ENCODE assay signal across 11 cellular contexts in genomic region chr13:98998831-98999634, GRCh38. TPM values are rescaled to one million over a fixed set of nuclear protein-coding genes. Genes with fewer than 3 reads are reported as not detected.
A peak's percentile ranks its signal among the peaks of the same experiment; 100 is the strongest.
DNase-seq lines count a peak whose midpoint lies in the region; ATAC-seq and TF ChIP-seq lines count a peak whose summit lies in the region.
"Had no signal": no experiment of that assay in that cellular context is flagged by ENCODE, and none has a peak within 500 bp of the region (broad histone marks: within the 10 kb centered on the region; RNA-seq: fewer than 3 reads in every experiment).

No MANE protein-coding gene starts in this region.

- no peaks in the 10 kb centered on the region for H3K27me3 Mint-ChIP-seq in activated CD4-positive, alpha-beta memory T cell treated with anti-CD3 and anti-CD28 coated beads, Interleukin-2, amount 10 ng/mL, durations not matched to agents 7 days and 5 days

- H3K27me3 ChIP-seq in suprapubic skin = no peaks in the 10 kb centered on the region
- H3K27me3 ChIP-seq: upper lobe of left lung had no signal

- no peaks in the 10 kb centered on the region for H3K36me3 ChIP-seq in suprapubic skin
- H3K36me3 ChIP-seq: upper lobe of left lung had no signal

- intact Hi-C loops in Right ventricle myocardium superior (cut with DNase I) = no loop called here

- H3K4me1 ChIP-seq in suprapubic skin = peaks cover 37% of the 10 kb centered on the region

- H3K4me1 Mint-ChIP-seq in activated CD4-positive, alpha-beta memory T cell treated with anti-CD3 and anti-CD28 coated beads, Interleukin-2, amount 10 ng/mL, durations not matched to agents 7 days and 5 days = peaks cover 84% of the 10 kb centered on the region

- CTCF ChIA-PET in activated CD4-positive, alpha-beta memory T cell treated with anti-CD3 and anti-CD28 coated beads, Interleukin-2, amount 10 ng/mL, durations not matched to agents 7 days and 5 days (lab: Charles Lee) = interaction anchor here (1.5 kb wide), 1 partner anchor 29 kb away, joined by 3 read pairs; no protein-coding TSS in a partner anchor

- ATAC-seq in Right ventricle myocardium superior (ENCODE audit: poor library complexity) (peak; percentile 53), GM19452 (IDR thresholded peaks at IDR 0.05; ENCODE audit: unreplicated experiment) (no peak)

- peaks cover 3% of the 10 kb centered on the region for H3K36me3 Mint-ChIP-seq in activated CD4-positive, alpha-beta memory T cell treated with anti-CD3 and anti-CD28 coated beads, Interleukin-2, amount 10 ng/mL, durations not matched to agents 7 days and 5 days (ENCODE audit: low read depth)

- no peak for TF ChIP-seq EP300 in suprapubic skin (IDR thresholded peaks at IDR 0.05)

- no peak for TF ChIP-seq CTCF in suprapubic skin (IDR thresholded peaks at IDR 0.05)

- H3K27ac ChIP-seq in suprapubic skin = peak overlapping the region; percentile 27
- H3K27ac ChIP-seq: upper lobe of left lung had no signal

- WGBS in suprapubic skin = 45% methylated on average over 8 of the region's 8 CpGs

- no peak overlapping the region for H3K4me3 Mint-ChIP-seq in activated CD4-positive, alpha-beta memory T cell treated with anti-CD3 and anti-CD28 coated beads, Interleukin-2, amount 10 ng/mL, durations not matched to agents 7 days and 5 days

- H3K27ac Mint-ChIP-seq in activated CD4-positive, alpha-beta memory T cell treated with anti-CD3 and anti-CD28 coated beads, Interleukin-2, amount 10 ng/mL, durations not matched to agents 7 days and 5 days = peak overlapping the region; percentile 29

- POLR2A ChIA-PET in activated CD4-positive, alpha-beta memory T cell treated with anti-CD3 and anti-CD28 coated beads, Interleukin-2, amount 10 ng/mL, durations not matched to agents 7 days and 5 days (lab: Charles Lee) = interaction anchor here (0.7 to 1.1 kb wide), 2 partner anchors 21 to 434 kb away, joined by 3 read pairs; partner anchors contain the start of gene DOCK9

- H3K9me3 ChIP-seq in suprapubic skin = no peaks in the 10 kb centered on the region
- H3K9me3 ChIP-seq: upper lobe of left lung had no signal

- no peaks in the 10 kb centered on the region for H3K9me3 Mint-ChIP-seq in activated CD4-positive, alpha-beta memory T cell treated with anti-CD3 and anti-CD28 coated beads, Interleukin-2, amount 10 ng/mL, durations not matched to agents 7 days and 5 days

- no peak overlapping the region for H3K4me3 ChIP-seq in suprapubic skin
- H3K4me3 ChIP-seq: upper lobe of left lung had no signal

- no peak for TF ChIP-seq POLR2A in suprapubic skin (IDR thresholded peaks at IDR 0.05)

- peak; percentile 18 for DNase-seq in activated CD8-positive, alpha-beta memory T cell treated with anti-CD3 and anti-CD28 coated beads, Interleukin-2, amount 50 U/mL, for 4 hours
- DNase-seq in activated CD8-positive, alpha-beta memory T cell treated with anti-CD3 and anti-CD28 coated beads, Interleukin-2, amount 50 U/mL, for 48 hours = no peak
- peak; percentile 24 for DNase-seq in activated CD4-positive, alpha-beta memory T cell treated with anti-CD3 and anti-CD28 coated beads, Interleukin-2, amount 10 ng/mL, durations not matched to agents 7 days and 5 days
- DNase-seq in Right ventricle myocardium superior = no peak
- no peak for DNase-seq in suprapubic skin (ENCODE audit: low spot score in 2 of 2)
- DNase-seq in HT-29 (ENCODE audit: low spot score) = no peak
- no peak for DNase-seq in NCI-H2171 treated with DMSO at 0.1 percent for 48 hours (lab: John Stamatoyannopoulos, UW)
- DNase-seq: ACHN, occipital lobe, upper lobe of left lung had no signal

RNA-seq across cellular contexts. Expression of gene DOCK9, which starts 21.2 kb away (rescaled TPM):
- 10 to 100 TPM; 86.0 to 87.7 TPM for total RNA-seq in activated CD4-positive, alpha-beta memory T cell treated with anti-CD3 and anti-CD28 coated beads, Interleukin-2, amount 10 ng/mL, durations not matched to agents 7 days and 5 days
- total RNA-seq in Right ventricle myocardium superior (28.3 TPM), suprapubic skin (100 to 1,000 TPM; 121 to 240 (median 200) TPM)
- total RNA-seq in HT-29 (2014; rRNA removed; shearing (Covaris generic)) = 44.2 and 51.0 TPM in 2 replicates

Comparison
In these comparisons a context has a peak if more than half of its experiments do, and no peak if none do; other contexts are left out.
1. DNase-seq: peak in activated CD8-positive, alpha-beta memory T cell treated with anti-CD3 and anti-CD28 coated beads, Interleukin-2, amount 50 U/mL, for 4 hours (single experiment) and activated CD4-positive, alpha-beta memory T cell treated with anti-CD3 and anti-CD28 coated beads, Interleukin-2, amount 10 ng/mL, durations not matched to agents 7 days and 5 days (single experiment); none in activated CD8-positive, alpha-beta memory T cell treated with anti-CD3 and anti-CD28 coated beads, Interleukin-2, amount 50 U/mL, for 48 hours (single experiment), Right ventricle myocardium superior (single experiment), suprapubic skin (0 of 2), HT-29 (single experiment) and NCI-H2171 treated with DMSO at 0.1 percent for 48 hours (single experiment).